Comparison of ENCODE assay signal across 28 cellular contexts in the genomic region with DNA sequence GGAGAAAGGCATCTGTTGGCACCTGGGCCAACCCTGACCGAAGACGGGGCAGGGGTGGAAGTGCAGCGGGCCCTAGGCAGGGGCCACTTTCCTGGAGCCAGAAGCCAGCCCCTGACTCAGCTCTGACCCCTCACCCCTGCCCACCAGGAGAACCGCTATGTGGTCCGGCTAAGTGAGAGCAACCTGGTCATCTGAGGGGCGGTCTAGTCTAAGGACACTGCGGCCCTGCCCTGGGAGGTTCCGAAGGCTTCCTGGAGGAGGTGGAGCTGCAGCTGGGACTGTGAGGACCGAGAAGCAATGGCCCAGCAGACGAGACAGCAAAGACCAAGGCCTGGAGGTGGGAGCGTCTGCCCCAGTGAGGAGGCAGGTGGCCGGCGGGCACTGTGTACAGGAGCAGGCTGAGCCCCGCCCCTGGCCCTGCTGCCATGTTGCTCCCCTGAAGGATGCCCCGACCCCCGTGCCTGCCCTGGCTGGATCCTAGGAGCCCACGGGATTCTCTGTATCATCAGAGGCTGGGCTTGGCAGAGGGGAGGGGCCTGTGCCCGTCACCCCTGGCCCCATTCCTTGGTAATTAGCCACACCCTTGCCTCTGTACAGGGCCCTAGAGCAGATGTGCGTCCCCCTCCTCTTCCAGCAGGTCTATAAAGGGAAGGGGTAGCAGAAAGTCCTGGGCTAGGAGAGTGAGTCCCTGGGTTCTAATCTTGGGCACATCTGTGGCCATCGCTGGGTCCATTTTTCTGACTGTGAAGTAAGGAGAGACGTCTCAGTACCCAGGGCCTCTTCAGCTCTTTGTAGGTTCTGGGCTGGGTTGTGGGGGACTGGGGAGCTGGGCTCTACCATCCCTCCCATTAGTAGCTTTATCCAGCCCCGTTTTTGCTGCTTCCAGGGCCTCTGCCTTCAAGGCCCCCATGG. TPM values are rescaled to one million over a fixed set of nuclear protein-coding genes. Genes with fewer than 3 reads are reported as not detected.
DNase-seq lines count a peak whose midpoint lies in the region; ATAC-seq and TF ChIP-seq lines count a peak whose summit lies in the region.
"Had no signal": no experiment of that assay in that cellular context is flagged by ENCODE, and none has a peak within 500 bp of the region (broad histone marks: within the 10 kb centered on the region; RNA-seq: fewer than 3 reads in every experiment).

No MANE protein-coding gene starts in this region.

- TF ChIP-seq CTCF in neural crest cell (conservative IDR thresholded peaks at IDR 0.05) = no peak
- no peak for TF ChIP-seq CTCF in upper lobe of right lung (IDR thresholded peaks at IDR 0.05)

- H3K27me3 Mint-ChIP-seq in central memory CD8-positive, alpha-beta T cell = no peaks in the 10 kb centered on the region
- H3K27me3 Mint-ChIP-seq in neural crest cell (ENCODE audit: low read depth) = peaks cover 3% of the 10 kb centered on the region
- H3K27me3 Mint-ChIP-seq: activated CD4-positive, alpha-beta memory T cell treated with anti-CD3 and anti-CD28 coated beads, Interleukin-2, amount 10 ng/mL, durations not matched to agents 7 days and 5 days; activated naive CD4-positive, alpha-beta T cell treated with anti-CD3 and anti-CD28 coated beads, Interleukin-2, amount 50 U/mL, for 24 hours; activated T-helper 17 cell treated with anti-CD3 and anti-CD28 coated beads, Interleukin-2, amount 50 U/mL, for 72 hours; B cell; progenitor cell of endocrine pancreas had no signal

- H3K27me3 ChIP-seq in right cardiac atrium (ENCODE audit: control insufficient read depth, insufficient read depth) = no peaks in the 10 kb centered on the region
- no peaks in the 10 kb centered on the region for H3K27me3 ChIP-seq in upper lobe of right lung
- H3K27me3 ChIP-seq: ascending aorta, transverse colon had no signal

- H3K4me1 ChIP-seq in right cardiac atrium (ENCODE audit: control insufficient read depth, insufficient read depth, low read length) = no peaks in the 10 kb centered on the region
- no peaks in the 10 kb centered on the region for H3K4me1 ChIP-seq in upper lobe of right lung
- H3K4me1 ChIP-seq: transverse colon had no signal

- no peaks in the 10 kb centered on the region for H3K9me3 ChIP-seq in right cardiac atrium (ENCODE audit: control insufficient read depth, low read length)
- H3K9me3 ChIP-seq in upper lobe of right lung = no peaks in the 10 kb centered on the region
- H3K9me3 ChIP-seq: ascending aorta, transverse colon had no signal

- ATAC-seq in right cardiac atrium (no peak), Right ventricle myocardium inferior (no peak), upper lobe of right lung (no peak), HG02840 (IDR thresholded peaks at IDR 0.05; ENCODE audit: low FRiP score, unreplicated experiment) (no peak)
- no peak for ATAC-seq in central memory CD8-positive, alpha-beta T cell (replicated peaks; ENCODE audit: extremely low read depth, poor library complexity, severe bottlenecking)
- ATAC-seq: activated T-helper 17 cell treated with anti-CD3 and anti-CD28 coated beads, Interleukin-2, amount 50 U/mL, for 72 hours had no signal

- no peak overlapping the region for H3K27ac ChIP-seq in right cardiac atrium (ENCODE audit: low read length)
- H3K27ac ChIP-seq in upper lobe of right lung = no peak overlapping the region
- H3K27ac ChIP-seq: ascending aorta, transverse colon had no signal

- peak overlapping the region; percentile 23 for H3K4me3 Mint-ChIP-seq in central memory CD8-positive, alpha-beta T cell
- peak overlapping the region; percentile 49 for H3K4me3 Mint-ChIP-seq in neural crest cell
- H3K4me3 Mint-ChIP-seq: activated CD4-positive, alpha-beta memory T cell treated with anti-CD3 and anti-CD28 coated beads, Interleukin-2, amount 10 ng/mL, durations not matched to agents 7 days and 5 days; activated naive CD4-positive, alpha-beta T cell treated with anti-CD3 and anti-CD28 coated beads, Interleukin-2, amount 50 U/mL, for 24 hours; activated T-helper 17 cell treated with anti-CD3 and anti-CD28 coated beads, Interleukin-2, amount 50 U/mL, for 72 hours; B cell; nephron progenitor cell had no signal

- no peaks in the 10 kb centered on the region for H3K9me3 Mint-ChIP-seq in central memory CD8-positive, alpha-beta T cell
- H3K9me3 Mint-ChIP-seq in neural crest cell = no peaks in the 10 kb centered on the region
- H3K9me3 Mint-ChIP-seq: activated CD4-positive, alpha-beta memory T cell treated with anti-CD3 and anti-CD28 coated beads, Interleukin-2, amount 10 ng/mL, durations not matched to agents 7 days and 5 days; activated naive CD4-positive, alpha-beta T cell treated with anti-CD3 and anti-CD28 coated beads, Interleukin-2, amount 50 U/mL, for 24 hours; activated T-helper 17 cell treated with anti-CD3 and anti-CD28 coated beads, Interleukin-2, amount 50 U/mL, for 72 hours; nephron progenitor cell had no signal

- H3K27ac Mint-ChIP-seq in central memory CD8-positive, alpha-beta T cell (ENCODE audit: low read depth) = no peak overlapping the region
- H3K27ac Mint-ChIP-seq in neural crest cell (ENCODE audit: unreplicated experiment) = no peak overlapping the region
- H3K27ac Mint-ChIP-seq: activated CD4-positive, alpha-beta memory T cell treated with anti-CD3 and anti-CD28 coated beads, Interleukin-2, amount 10 ng/mL, durations not matched to agents 7 days and 5 days; B cell; progenitor cell of endocrine pancreas had no signal

- peaks cover 6% of the 10 kb centered on the region for H3K4me1 Mint-ChIP-seq in central memory CD8-positive, alpha-beta T cell
- peaks cover 10% of the 10 kb centered on the region for H3K4me1 Mint-ChIP-seq in neural crest cell
- H3K4me1 Mint-ChIP-seq: activated naive CD4-positive, alpha-beta T cell treated with anti-CD3 and anti-CD28 coated beads, Interleukin-2, amount 50 U/mL, for 24 hours had no signal

- intact Hi-C loops in right cardiac atrium (cut with DNase I) = no loop called here
- intact Hi-C loops in Right ventricle myocardium inferior (cut with DNase I) = no loop called here
- intact Hi-C loops in upper lobe of right lung (cut with DNase I) = no loop called here

- peaks cover 7% of the 10 kb centered on the region for H3K36me3 ChIP-seq in upper lobe of right lung
- H3K36me3 ChIP-seq: ascending aorta, transverse colon had no signal

- DNase-seq in right cardiac atrium = peak; percentile 11 to 66 (median 47)
- no peak for DNase-seq in Right ventricle myocardium inferior (ENCODE audit: missing footprints)
- DNase-seq in central memory CD8-positive, alpha-beta T cell (ENCODE audit: low spot score in 2 of 2) = no peak
- DNase-seq in neural crest cell (ENCODE audit: low read depth, low spot score) = no peak
- DNase-seq in upper lobe of right lung = peak; percentile 62
- DNase-seq in effector CD8-positive, alpha-beta T cell (lab: John Stamatoyannopoulos, UW) = no peak
- no peak for DNase-seq in activated T-cell treated with anti-CD3 and anti-CD28 coated beads, Interleukin-2, amount 50 U/mL, for 1 hour
- DNase-seq: activated CD4-positive, alpha-beta memory T cell treated with anti-CD3 and anti-CD28 coated beads, Interleukin-2, amount 10 ng/mL, durations not matched to agents 7 days and 5 days; activated CD4-positive, alpha-beta T cell treated with anti-CD3 and anti-CD28 coated beads for 1 hour; activated CD8-positive, alpha-beta memory T cell treated with anti-CD3 and anti-CD28 coated beads, Interleukin-2, amount 50 U/mL, for 48 hours; central memory CD4-positive, alpha-beta T cell; DMS79; GDM1; islet precursor cell; NCI-H1436; NCI-H446; NCI-H774; nephron progenitor cell; stimulated activated CD4-positive, alpha-beta T cell treated with anti-CD3 and anti-CD28 coated beads, Interleukin-1b, Interleukin-23, amount 100 ng/mL, for 48 hours; stimulated activated CD8-positive, alpha-beta memory T cell treated with anti-CD3 and anti-CD28 coated beads, Interleukin-4, amount 100 ng/mL, for 48 hours; T-helper 1 cell; transverse colon had no signal

- WGBS in right cardiac atrium = 91% methylated on average over 22 of the region's 22 CpGs

- H3K4me3 ChIP-seq in right cardiac atrium (ENCODE audit: low read length) = no peak overlapping the region
- H3K4me3 ChIP-seq in upper lobe of right lung = no peak overlapping the region
- H3K4me3 ChIP-seq: ascending aorta, transverse colon had no signal

- H3K36me3 Mint-ChIP-seq in central memory CD8-positive, alpha-beta T cell (ENCODE audit: insufficient read depth) = peaks cover 58% of the 10 kb centered on the region
- H3K36me3 Mint-ChIP-seq in neural crest cell (ENCODE audit: low read depth) = peaks cover 3% of the 10 kb centered on the region

RNA-seq across cellular contexts. Expression of a gene that starts 19.4 kb away (rescaled TPM):
- 10 to 100 TPM in 1 of 4 donors, 1 to 10 TPM in 3; 3.9 to 11.2 (median 7.0) TPM for total RNA-seq in right cardiac atrium
- 4.1 TPM for polyA plus RNA-seq in right cardiac atrium
- total RNA-seq in Right ventricle myocardium inferior = 2.3 TPM
- total RNA-seq in neural crest cell = 18.4 and 20.9 TPM in 2 replicates
- 11.7 TPM for total RNA-seq in upper lobe of right lung

Comparison
In these comparisons a context has a peak if more than half of its experiments do, and no peak if none do; other contexts are left out.
1. DNase-seq: peak in right cardiac atrium (3 of 3) and upper lobe of right lung (single experiment); none in Right ventricle myocardium inferior (single experiment), central memory CD8-positive, alpha-beta T cell (0 of 2), neural crest cell (single experiment), effector CD8-positive, alpha-beta T cell (single experiment) and activated T-cell treated with anti-CD3 and anti-CD28 coated beads, Interleukin-2, amount 50 U/mL, for 1 hour (single experiment).